Comparison of ENCODE assay signal across 8 cellular contexts in the genomic region with DNA sequence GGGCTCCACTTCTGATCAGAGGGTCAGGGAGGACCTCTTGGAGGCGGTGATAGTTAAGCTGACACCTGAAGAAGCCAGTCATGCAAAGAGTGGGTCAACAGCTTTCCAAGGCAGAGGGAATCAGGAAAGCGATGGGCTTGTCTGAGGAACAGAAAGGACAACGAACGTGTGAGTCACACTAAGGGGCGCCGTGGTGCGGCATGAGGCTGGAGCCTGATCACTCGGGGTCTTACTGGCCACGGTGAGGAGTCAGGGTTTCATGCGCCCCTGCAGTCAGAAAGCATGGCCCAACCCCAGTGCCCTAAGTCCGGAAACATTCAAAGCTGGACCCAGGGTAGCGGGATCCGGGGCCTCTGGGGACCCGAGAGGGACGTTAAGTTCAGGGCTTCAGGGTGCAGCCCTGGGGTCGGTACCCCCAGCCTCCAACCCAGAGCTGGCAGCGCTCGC. TPM values are rescaled to one million over a fixed set of nuclear protein-coding genes. Genes with fewer than 3 reads are reported as not detected.
DNase-seq lines count a peak whose midpoint lies in the region; ATAC-seq and TF ChIP-seq lines count a peak whose summit lies in the region.

No MANE protein-coding gene starts in this region.

- ATAC-seq in GM21529 (IDR thresholded peaks at IDR 0.05; ENCODE audit: unreplicated experiment) (peak; percentile 24), right cardiac atrium (peak; percentile 7 to 56), HG02798 (IDR thresholded peaks at IDR 0.05; ENCODE audit: poor library complexity, unreplicated experiment) (no peak)

- H3K27ac ChIP-seq in AG04450 (ENCODE audit: low read depth, low read length) (no peak overlapping the region), right cardiac atrium (ENCODE audit: low read length) (no peak overlapping the region), skeletal muscle tissue (ENCODE audit: low read depth, low read length) (no peak overlapping the region)

- no peaks in the 10 kb centered on the region for H3K36me3 ChIP-seq in skeletal muscle tissue (ENCODE audit: control insufficient read depth in 3 of 3, insufficient read depth in 3 of 3, low read length in 3 of 3)

- WGBS in right cardiac atrium = 3% methylated on average over 18 of the region's 18 CpGs

- H3K9ac ChIP-seq in skeletal muscle tissue (ENCODE audit: low read depth in 1 of 3, low read length in 3 of 3) = peak overlapping the region in 1 of 3 donors; percentile 3

- H3K4me1 Mint-ChIP-seq in activated CD4-positive, alpha-beta memory T cell treated with anti-CD3 and anti-CD28 coated beads for 36 hours (ENCODE audit: low read depth) = peaks cover 7% of the 10 kb centered on the region

- peaks cover 36% of the 10 kb centered on the region for H3K27me3 Mint-ChIP-seq in activated CD4-positive, alpha-beta memory T cell treated with anti-CD3 and anti-CD28 coated beads for 36 hours

- H3K9me3 ChIP-seq in AG04450 (ENCODE audit: control insufficient read depth, insufficient read depth, low read length) (peaks cover 3% of the 10 kb centered on the region; the same call in 1 of the 2 replicates), right cardiac atrium (ENCODE audit: control insufficient read depth, low read length) (no peaks in the 10 kb centered on the region), skeletal muscle tissue (ENCODE audit: control insufficient read depth in 3 of 3, low read length in 3 of 3) (no peaks in the 10 kb centered on the region)

- H3K4me3 ChIP-seq in AG04450 (ENCODE audit: low read depth, low read length) (peak overlapping the region; percentile 66), right cardiac atrium (ENCODE audit: low read length) (peak overlapping the region; percentile 8), skeletal muscle tissue (ENCODE audit: low read length in 3 of 3) (peak overlapping the region; percentile 43 to 56 (median 45))

- no peak for DNase-seq in AG04450 (ENCODE audit: low read depth, low spot score)
- DNase-seq in activated CD4-positive, alpha-beta memory T cell treated with anti-CD3 and anti-CD28 coated beads for 36 hours = peak; percentile 20
- peak in 2 of 3 donors; percentile 13 to 46 for DNase-seq in right cardiac atrium
- no peak for DNase-seq in GM19240 (ENCODE audit: insufficient read length, low spot score)
- no peak for DNase-seq in HuH-7 (ENCODE audit: low spot score)

- POLR2A ChIA-PET in AG04450 (lab: Yijun Ruan, JAX) = no interaction called here
- POLR2A ChIA-PET in activated CD4-positive, alpha-beta memory T cell treated with anti-CD3 and anti-CD28 coated beads for 36 hours (lab: Charles Lee) = interaction anchor here (0.6 to 0.8 kb wide), 3 partner anchors 74 to 288 kb away, joined by 3 to 6 read pairs (median 3); partner anchors contain the start of gene DHX35

- intact Hi-C loops in activated CD4-positive, alpha-beta memory T cell treated with anti-CD3 and anti-CD28 coated beads for 36 hours (cut with micrococcal nuclease) = loop anchor here (2.0 kb wide), 1 partner anchor 53 kb away; no protein-coding TSS in a partner anchor
- intact Hi-C loops in right cardiac atrium (cut with DNase I) = no loop called here

- no peaks in the 10 kb centered on the region for H3K36me3 Mint-ChIP-seq in activated CD4-positive, alpha-beta memory T cell treated with anti-CD3 and anti-CD28 coated beads for 36 hours

- H3K9me3 Mint-ChIP-seq in activated CD4-positive, alpha-beta memory T cell treated with anti-CD3 and anti-CD28 coated beads for 36 hours = no peaks in the 10 kb centered on the region

- H3K4me1 ChIP-seq in right cardiac atrium (ENCODE audit: control insufficient read depth, insufficient read depth, low read length) = no peaks in the 10 kb centered on the region
- peaks cover 7 to 8% (median 8%) of the 10 kb centered on the region in 3 donors for H3K4me1 ChIP-seq in skeletal muscle tissue (ENCODE audit: control insufficient read depth in 3 of 3, insufficient read depth in 3 of 3, low read length in 3 of 3)

- H3K27ac Mint-ChIP-seq in activated CD4-positive, alpha-beta memory T cell treated with anti-CD3 and anti-CD28 coated beads for 36 hours = no peak overlapping the region

- H3K27me3 ChIP-seq in AG04450 (ENCODE audit: control insufficient read depth, insufficient read depth, low read length) (peaks cover 4% of the 10 kb centered on the region), right cardiac atrium (ENCODE audit: control insufficient read depth, insufficient read depth) (peaks cover 3% of the 10 kb centered on the region), skeletal muscle tissue (ENCODE audit: control insufficient read depth in 3 of 3, insufficient read depth in 3 of 3, low read length in 3 of 3) (peaks cover 49 to 51% (median 51%) of the 10 kb centered on the region in 3 donors)

- peak overlapping the region; percentile 75 for H3K4me3 Mint-ChIP-seq in activated CD4-positive, alpha-beta memory T cell treated with anti-CD3 and anti-CD28 coated beads for 36 hours

- CTCF ChIA-PET in AG04450 (lab: Charles Lee) = no interaction called here
- CTCF ChIA-PET in activated CD4-positive, alpha-beta memory T cell treated with anti-CD3 and anti-CD28 coated beads for 36 hours (lab: Charles Lee) = interaction anchor here (0.5 to 2.7 kb wide), 3 partner anchors 9 to 41 kb away, joined by 3 to 12 read pairs (median 5); no protein-coding TSS in a partner anchor

- no peak for TF ChIP-seq CTCF in AG04450 (IDR thresholded peaks at IDR 0.05; ENCODE audit: low read depth, low read length)

RNA-seq across cellular contexts. Expression of gene SLC32A1, which starts 50.5 kb away (rescaled TPM):
- polyA plus RNA-seq in AG04450 (2011; rRNA removed) (not detected in 2 replicates), right cardiac atrium (not detected)
- not detected in 2 replicates for polyA minus RNA-seq in AG04450 (2011; rRNA and poly(A)+ RNA removed)
- total RNA-seq in activated CD4-positive, alpha-beta memory T cell treated with anti-CD3 and anti-CD28 coated beads for 36 hours = not detected
- total RNA-seq in right cardiac atrium (not detected), skeletal muscle tissue (not detected)

Comparison
In these comparisons a context has a peak if more than half of its experiments do, and no peak if none do; other contexts are left out.
1. DNase-seq: peak in activated CD4-positive, alpha-beta memory T cell treated with anti-CD3 and anti-CD28 coated beads for 36 hours (single experiment) and right cardiac atrium (2 of 3); none in AG04450 (single experiment), GM19240 (single experiment) and HuH-7 (single experiment).
2. H3K4me3 ChIP-seq: peak in every context shown above with its lines; median percentile 66 in AG04450; 45 in skeletal muscle tissue; 8 in right cardiac atrium.